In genomic region chrX:74535211-74535621, GRCh38 we compare ENCODE assay signal across 8 cellular contexts.
DNase-seq lines count a peak whose midpoint lies in the region; ATAC-seq and TF ChIP-seq lines count a peak whose summit lies in the region.

No MANE protein-coding gene starts in this region.

- H2AFZ ChIP-seq in trophoblast cell (ENCODE audit: insufficient read depth, low read length, poor library complexity): no peak overlapping the region

- no peak overlapping the region for H3K18ac ChIP-seq in trophoblast cell (ENCODE audit: low read length)

- H3K27me3 ChIP-seq in heart right ventricle (peaks cover 0 to 34% (median 0%) of the 10 kb centered on the region in 7 donors), trophoblast cell (ENCODE audit: insufficient read depth, low read length) (no peaks in the 10 kb centered on the region)

- H3K4me3 ChIP-seq in heart right ventricle (peak overlapping the region in 9 of 10 donors; percentile 45 to 61 (median 56)), trophoblast cell (ENCODE audit: low read depth, low read length) (no peak overlapping the region)

- H3K14ac ChIP-seq in trophoblast cell (ENCODE audit: low read length): no peak overlapping the region

- H4K91ac ChIP-seq in trophoblast cell (ENCODE audit: low read depth, low read length): no peak overlapping the region

- H3K36me3 ChIP-seq in heart right ventricle: no peaks in the 10 kb centered on the region
- H3K36me3 ChIP-seq in trophoblast cell (ENCODE audit: control insufficient read depth in 1 of 2, insufficient read depth in 2 of 2, low read length in 2 of 2): no peaks in the 10 kb centered on the region

- H3K79me1 ChIP-seq in trophoblast cell (ENCODE audit: low read length): no peaks in the 10 kb centered on the region

- no peak overlapping the region for H2BK12ac ChIP-seq in trophoblast cell (ENCODE audit: low read length)

- H2BK120ac ChIP-seq in trophoblast cell (ENCODE audit: insufficient read depth, low read length, poor library complexity): no peak overlapping the region

- H4K12ac ChIP-seq in trophoblast cell (ENCODE audit: low read depth, low read length): no peak overlapping the region

- no peak overlapping the region for H3K23ac ChIP-seq in trophoblast cell (ENCODE audit: low read length)

- H3K4me1 ChIP-seq in heart right ventricle: peaks cover 0 to 16% (median 6%) of the 10 kb centered on the region in 9 donors
- peaks cover 4 to 5% of the 10 kb centered on the region in 2 experiments for H3K4me1 ChIP-seq in trophoblast cell (ENCODE audit: control insufficient read depth in 1 of 2, insufficient read depth in 2 of 2, low read length in 2 of 2)

- intact Hi-C loops in heart right ventricle (cut with DNase I): loop anchor here in 4 of 10 donors (5.0 to 10.0 kb wide), 3 partner anchors 113 to 240 kb away; partner anchors contain the start of gene SLC16A2 (in 3 of the 4)

- no peak overlapping the region for H2AK5ac ChIP-seq in trophoblast cell (ENCODE audit: low read length)

- peak in 7 of 9 donors; percentile 11 to 61 (median 35) for TF ChIP-seq CTCF in heart right ventricle (IDR thresholded peaks at IDR 0.05)

- ATAC-seq in GM21360 (IDR thresholded peaks at IDR 0.05; ENCODE audit: unreplicated experiment): peak; percentile 40
- peak in 6 of 8 donors; percentile 16 to 58 (median 45) for ATAC-seq in heart right ventricle
- no peak for ATAC-seq in GM18870 (IDR thresholded peaks at IDR 0.05; ENCODE audit: unreplicated experiment)

- peak overlapping the region; percentile 93 for H3K4me2 ChIP-seq in trophoblast cell (ENCODE audit: low read length)

- no peak overlapping the region for H3K4ac ChIP-seq in trophoblast cell (ENCODE audit: low read depth, low read length)

- no peak overlapping the region for H4K8ac ChIP-seq in trophoblast cell (ENCODE audit: low read depth, low read length)

- H3K9me3 ChIP-seq in heart right ventricle: no peaks in the 10 kb centered on the region
- H3K9me3 ChIP-seq in trophoblast cell (ENCODE audit: insufficient read depth, low read depth, low read length): no peaks in the 10 kb centered on the region

- 9 to 11% methylated on average over 7 of the region's 7 CpGs for WGBS in heart right ventricle, 2 donors
- no CpG with 5 or more reads among the region's 7 CpGs for WGBS in trophoblast cell (ENCODE audit: extremely low coverage, insufficient coverage, insufficient read length)

- H3K9ac ChIP-seq in trophoblast cell (ENCODE audit: low read length): no peak overlapping the region

- H3K27ac ChIP-seq in heart right ventricle (peak overlapping the region; percentile 74 to 94 (median 87)), trophoblast cell (ENCODE audit: low read depth, low read length) (no peak overlapping the region)

- DNase-seq in COR-L47 (lab: John Stamatoyannopoulos, UW): peak; percentile 21
- peak; percentile 14 for DNase-seq in NCI-H2171 (lab: John Stamatoyannopoulos, UW)
- peak; percentile 52 for DNase-seq in amniotic epithelial cell (ENCODE audit: low read depth)
- peak in 1 of 2 donors; percentile 16 for DNase-seq in heart right ventricle
- peak; percentile 13 to 31 for DNase-seq in trophoblast cell
- no peak for DNase-seq in NCI-H2029 (lab: John Stamatoyannopoulos, UW)

- no peaks in the 10 kb centered on the region for H3K79me2 ChIP-seq in trophoblast cell (ENCODE audit: control insufficient read depth, insufficient read depth, low read length, poor library complexity)

- no peak overlapping the region for H2BK5ac ChIP-seq in trophoblast cell (ENCODE audit: low read depth, low read length, poor library complexity)
